ENCODE assay signal across 11 cellular contexts in genomic region chr22:27868738-27869282, GRCh38. TPM values are rescaled to one million over a fixed set of nuclear protein-coding genes. Genes with fewer than 3 reads are reported as not detected.
DNase-seq lines count a peak whose midpoint lies in the region; ATAC-seq and TF ChIP-seq lines count a peak whose summit lies in the region.
"Had no signal": no experiment of that assay in that cellular context is flagged by ENCODE, and none has a peak within 500 bp of the region (broad histone marks: within the 10 kb centered on the region; RNA-seq: fewer than 3 reads in every experiment).

No MANE protein-coding gene starts in this region.

- H3K27me3 ChIP-seq in cardiac muscle cell, result no peaks in the 10 kb centered on the region
- H3K27me3 ChIP-seq in muscle layer of duodenum (ENCODE audit: low read depth, low read length), result no peaks in the 10 kb centered on the region
- H3K27me3 ChIP-seq in uterus, result no peaks in the 10 kb centered on the region
- H3K27me3 ChIP-seq: body of pancreas, left lung had no signal

- intact Hi-C loops in Right ventricle myocardium inferior (cut with DNase I) (no loop called here), uterus (cut with DNase I; ENCODE audit: low total_unique reads) (no loop called here)

- H3K4me1 ChIP-seq in cardiac muscle cell (ENCODE audit: low read depth), result peaks cover 37% of the 10 kb centered on the region
- H3K4me1 ChIP-seq in muscle layer of duodenum (ENCODE audit: control insufficient read depth in 1 of 2, insufficient read depth in 2 of 2, low read length in 2 of 2), result peaks cover 27 to 28% of the 10 kb centered on the region in 2 donors
- H3K4me1 ChIP-seq in uterus, result peaks cover 0 to 4% of the 10 kb centered on the region in 2 donors

- H3K36me3 ChIP-seq in cardiac muscle cell (peaks cover 18% of the 10 kb centered on the region), muscle layer of duodenum (ENCODE audit: control insufficient read depth in 1 of 2, insufficient read depth in 2 of 2, low read length in 2 of 2) (peaks cover 4 to 35% of the 10 kb centered on the region in 2 donors), uterus (no peaks in the 10 kb centered on the region)

- TF ChIP-seq CTCF in cardiac muscle cell (IDR thresholded peaks at IDR 0.05; ENCODE audit: low read depth, low read length) (no peak), coronary artery (IDR thresholded peaks at IDR 0.05) (no peak), uterus (IDR thresholded peaks at IDR 0.05) (no peak)

- DNase-seq in cardiac muscle cell (ENCODE audit: low read depth in 1 of 2, low spot score in 1 of 2), result no peak
- DNase-seq in Right ventricle myocardium inferior (ENCODE audit: missing footprints), result no peak
- no peak for DNase-seq in coronary artery (ENCODE audit: low spot score)
- DNase-seq in uterus, result no peak
- no peak for DNase-seq in iPS-NIHi11 (ENCODE audit: low spot score)
- no peak for DNase-seq in NCI-H2196 treated with DMSO at 0.1 percent for 48 hours (lab: John Stamatoyannopoulos, UW; ENCODE audit: unreplicated experiment)
- DNase-seq: body of pancreas, left lung, NCI-H1105 had no signal

- ATAC-seq in Right ventricle myocardium inferior, result no peak
- ATAC-seq in GM21737 (IDR thresholded peaks at IDR 0.05; ENCODE audit: unreplicated experiment), result no peak
- ATAC-seq: body of pancreas had no signal

- H3K27ac ChIP-seq in cardiac muscle cell, result peak overlapping the region; percentile 61
- H3K27ac ChIP-seq in coronary artery, result peak overlapping the region; percentile 87 to 91
- peak overlapping the region; percentile 88 for H3K27ac ChIP-seq in muscle layer of duodenum (ENCODE audit: low read length)
- peak overlapping the region; percentile 73 to 96 for H3K27ac ChIP-seq in uterus

- H3K4me3 ChIP-seq in cardiac muscle cell (no peak overlapping the region), coronary artery (peak overlapping the region; percentile 21), muscle layer of duodenum (ENCODE audit: low read depth in 1 of 2, low read length in 2 of 2) (peak overlapping the region in 1 of 2 donors; percentile 1), uterus (peak overlapping the region in 1 of 2 donors; percentile 5)
- H3K4me3 ChIP-seq: body of pancreas, left lung had no signal

- TF ChIP-seq POLR2A in uterus (IDR thresholded peaks at IDR 0.05), result no peak

- no peaks in the 10 kb centered on the region for H3K9me3 ChIP-seq in cardiac muscle cell (ENCODE audit: low read depth)
- H3K9me3 ChIP-seq in muscle layer of duodenum (ENCODE audit: control insufficient read depth in 1 of 2, low read length in 2 of 2), result no peaks in the 10 kb centered on the region
- H3K9me3 ChIP-seq in uterus, result no peaks in the 10 kb centered on the region
- H3K9me3 ChIP-seq: body of pancreas, left lung had no signal

RNA-seq across cellular contexts. Expression of gene PITPNB, which starts 50.2 kb away (rescaled TPM):
- total RNA-seq in cardiac muscle cell, result 50.1 and 73.2 TPM in 2 replicates
- polyA plus RNA-seq in cardiac muscle cell, result 131 and 194 TPM in 2 replicates
- total RNA-seq in Right ventricle myocardium inferior, result 43.7 TPM
- total RNA-seq in uterus, result 10 to 100 TPM; 47.9 to 99.2 (median 62.5) TPM
